ENCODE assay signal across 24 cellular contexts in genomic region chr17:74702132-74702876, GRCh38. TPM values are rescaled to one million over a fixed set of nuclear protein-coding genes. Genes with fewer than 3 reads are reported as not detected.
"Had no signal": no experiment of that assay in that cellular context is flagged by ENCODE, and none has a peak within 500 bp of the region (broad histone marks: within the 10 kb centered on the region; RNA-seq: fewer than 3 reads in every experiment).

No MANE protein-coding gene starts in this region.

- H3K9me3 Mint-ChIP-seq: activated B cell treated with CpG ODN at 0.5 μM for 24 hours; activated CD4-positive, alpha-beta memory T cell treated with anti-CD3 and anti-CD28 coated beads for 36 hours; activated CD4-positive, alpha-beta T cell treated with anti-CD3 and anti-CD28 coated beads, Interleukin-2, amount 10 ng/mL, durations not matched to agents 24 days and 14 days; activated T-cell treated with anti-CD3 and anti-CD28 coated beads, Interleukin-2, amount 50 U/mL, for 4 hours; T-helper 1 cell treated with Interleukin-12 subunit alpha and Interleukin-12 subunit beta and Interleukin-4 antibody, amounts not matched to agents 30 μg/mL and 1 μg/mL, for 36 hours had no signal

- H3K36me3 Mint-ChIP-seq: activated CD4-positive, alpha-beta memory T cell treated with anti-CD3 and anti-CD28 coated beads for 36 hours had no signal

- H3K27ac ChIP-seq: breast epithelium, SJSA1 had no signal

- H3K27ac Mint-ChIP-seq: activated B cell treated with CpG ODN at 0.5 μM for 24 hours; activated CD4-positive, alpha-beta memory T cell treated with anti-CD3 and anti-CD28 coated beads for 36 hours; activated CD4-positive, alpha-beta T cell treated with anti-CD3 and anti-CD28 coated beads, Interleukin-2, amount 10 ng/mL, durations not matched to agents 24 days and 14 days; T-helper 1 cell treated with Interleukin-12 subunit alpha and Interleukin-12 subunit beta and Interleukin-4 antibody, amounts not matched to agents 30 μg/mL and 1 μg/mL, for 36 hours had no signal

- H3K4me1 Mint-ChIP-seq: activated B cell treated with CpG ODN at 0.5 μM for 24 hours; activated CD4-positive, alpha-beta T cell treated with anti-CD3 and anti-CD28 coated beads, Interleukin-2, amount 10 ng/mL, durations not matched to agents 24 days and 14 days had no signal

- H3K4me1 ChIP-seq: breast epithelium, SJSA1 had no signal

- H3K4me3 Mint-ChIP-seq: activated B cell treated with CpG ODN at 0.5 μM for 24 hours; activated CD4-positive, alpha-beta memory T cell treated with anti-CD3 and anti-CD28 coated beads for 36 hours; activated CD4-positive, alpha-beta T cell treated with anti-CD3 and anti-CD28 coated beads, Interleukin-2, amount 10 ng/mL, durations not matched to agents 24 days and 14 days; activated T-cell treated with anti-CD3 and anti-CD28 coated beads, Interleukin-2, amount 50 U/mL, for 4 hours; T-helper 1 cell treated with Interleukin-12 subunit alpha and Interleukin-12 subunit beta and Interleukin-4 antibody, amounts not matched to agents 30 μg/mL and 1 μg/mL, for 36 hours had no signal

- DNase-seq: activated B cell treated with CpG ODN at 0.5 μM for 24 hours; activated CD4-positive, alpha-beta memory T cell treated with anti-CD3 and anti-CD28 coated beads for 36 hours; activated CD4-positive, alpha-beta T cell treated with anti-CD3 and anti-CD28 coated beads for 1 hour; activated CD4-positive, alpha-beta T cell treated with anti-CD3 and anti-CD28 coated beads, Interleukin-2, amount 10 ng/mL, durations not matched to agents 24 days and 14 days; activated CD8-positive, alpha-beta memory T cell treated with anti-CD3 and anti-CD28 coated beads for 24 hours; activated effector memory CD4-positive, alpha-beta T cell treated with anti-CD3 and anti-CD28 coated beads, Interleukin-2, amount 50 U/mL, for 16 hours; activated naive CD4-positive, alpha-beta T cell treated with Interleukin-2 at 50 U/mL for 16 hours; activated T-cell treated with anti-CD3 and anti-CD28 coated beads, Interleukin-2, amount 50 U/mL, for 4 hours; aorta; caudate nucleus; Karpas-422; MM.1S; NCI-H1048; NCI-H146; NCI-H187 treated with DMSO at 0.1 percent for 48 hours; NCI-H2081 treated with DMSO at 0.1 percent for 48 hours; NCI-H446; NCI-H524; PC-3; SHP77 had no signal

- H3K4me3 ChIP-seq: breast epithelium, SJSA1 had no signal

- ATAC-seq: activated T-cell treated with anti-CD3 and anti-CD28 coated beads, Interleukin-2, amount 50 U/mL, for 4 hours; PC-3; SK-N-SH treated with all-trans-retinoic acid at 6 μM for 48 hours had no signal

- H3K36me3 ChIP-seq: breast epithelium, SJSA1 had no signal

- H3K9me3 ChIP-seq: breast epithelium, SJSA1 had no signal

RNA-seq across cellular contexts. Expression of gene CD300LF, which starts 10.4 kb away (rescaled TPM):
- total RNA-seq: activated CD4-positive, alpha-beta memory T cell treated with anti-CD3 and anti-CD28 coated beads for 36 hours; activated CD4-positive, alpha-beta T cell treated with anti-CD3 and anti-CD28 coated beads, Interleukin-2, amount 10 ng/mL, durations not matched to agents 24 days and 14 days; activated T-cell treated with anti-CD3 and anti-CD28 coated beads, Interleukin-2, amount 50 U/mL, for 4 hours; PC-3; SJSA1 had no signal
